16 cellular contexts compared by ENCODE assay signal in genomic region chr5:132493821-132494220, GRCh38. TPM values are rescaled to one million over a fixed set of nuclear protein-coding genes. Genes with fewer than 3 reads are reported as not detected.
A peak's percentile ranks its signal among the peaks of the same experiment; 100 is the strongest.
DNase-seq lines count a peak whose midpoint lies in the region; ATAC-seq and TF ChIP-seq lines count a peak whose summit lies in the region.
"Had no signal": no experiment of that assay in that cellular context is flagged by ENCODE, and none has a peak within 500 bp of the region (broad histone marks: within the 10 kb centered on the region; RNA-seq: fewer than 3 reads in every experiment).

No MANE protein-coding gene starts in this region.

- ATAC-seq in Right ventricle myocardium superior (ENCODE audit: poor library complexity) (no peak), GM18909 (IDR thresholded peaks at IDR 0.05; ENCODE audit: poor library complexity, unreplicated experiment) (no peak)
- ATAC-seq in activated naive CD4-positive, alpha-beta T cell treated with anti-CD3 and anti-CD28 coated beads, Interleukin-2, amount 50 U/mL, for 72 hours = no peak
- no peak for ATAC-seq in naive thymus-derived CD8-positive, alpha-beta T cell
- ATAC-seq: HCT116 had no signal

- POLR2A ChIA-PET in naive thymus-derived CD8-positive, alpha-beta T cell (lab: Charles Lee) = interaction anchor here (1.3 to 6.7 kb wide), 4 partner anchors 37 to 83 kb away, joined by 6 to 80 read pairs (median 39); no protein-coding TSS in a partner anchor
- POLR2A ChIA-PET in GM10248 (lab: Yijun Ruan, JAX) = interaction anchor here (1.2 kb wide), 1 partner anchor 15 kb away, joined by 3 read pairs; no protein-coding TSS in a partner anchor

- peak overlapping the region in 8 of 10 donors; percentile 2 to 97 (median 59) for H3K4me3 Mint-ChIP-seq in naive thymus-derived CD8-positive, alpha-beta T cell

- H3K27me3 ChIP-seq in left ventricle myocardium inferior (ENCODE audit: low read depth) (no peaks in the 10 kb centered on the region), uterus (no peaks in the 10 kb centered on the region)
- H3K27me3 ChIP-seq: BE2C, brain microvascular endothelial cell had no signal

- H3K4me3 ChIP-seq in left ventricle myocardium inferior (no peak overlapping the region), uterus (no peak overlapping the region)

- no peak for DNase-seq in left ventricle myocardium inferior
- DNase-seq in Right ventricle myocardium superior = no peak
- peak in 1 of 2 donors; percentile 23 for DNase-seq in activated naive CD4-positive, alpha-beta T cell treated with anti-CD3 and anti-CD28 coated beads, Interleukin-2, amount 50 U/mL, for 72 hours (ENCODE audit: low spot score in 2 of 2)
- no peak for DNase-seq in naive thymus-derived CD8-positive, alpha-beta T cell
- no peak for DNase-seq in uterus
- no peak for DNase-seq in Ammon's horn (ENCODE audit: low spot score)
- DNase-seq in GM10248 (ENCODE audit: extremely low spot score) = no peak
- DNase-seq: BE2C, brain microvascular endothelial cell, GDM1, NCI-H1417, NCI-H526, occipital lobe had no signal

- H3K36me3 Mint-ChIP-seq in activated naive CD4-positive, alpha-beta T cell treated with anti-CD3 and anti-CD28 coated beads, Interleukin-2, amount 50 U/mL, for 72 hours = peaks cover 13% of the 10 kb centered on the region in 2 donors
- peaks cover 0 to 13% (median 12%) of the 10 kb centered on the region in 3 donors for H3K36me3 Mint-ChIP-seq in naive thymus-derived CD8-positive, alpha-beta T cell

- H3K9me3 ChIP-seq in left ventricle myocardium inferior (replicated peaks) = no peaks in the 10 kb centered on the region
- no peaks in the 10 kb centered on the region for H3K9me3 ChIP-seq in uterus
- H3K9me3 ChIP-seq: BE2C had no signal

- peak overlapping the region; percentile 94 to 96 for H3K27ac Mint-ChIP-seq in activated naive CD4-positive, alpha-beta T cell treated with anti-CD3 and anti-CD28 coated beads, Interleukin-2, amount 50 U/mL, for 72 hours
- peak overlapping the region; percentile 90 to 99 (median 98) for H3K27ac Mint-ChIP-seq in naive thymus-derived CD8-positive, alpha-beta T cell

- H3K27ac ChIP-seq in left ventricle myocardium inferior (replicated peaks) (peak overlapping the region; percentile 99), uterus (peak overlapping the region; percentile 88 to 91)
- H3K27ac ChIP-seq: brain microvascular endothelial cell had no signal

- H3K4me1 ChIP-seq in left ventricle myocardium inferior (peaks cover 76% of the 10 kb centered on the region), uterus (peaks cover 8 to 11% of the 10 kb centered on the region in 2 donors)

- no peaks in the 10 kb centered on the region for H3K27me3 Mint-ChIP-seq in naive thymus-derived CD8-positive, alpha-beta T cell

- TF ChIP-seq CTCF in left ventricle myocardium inferior (IDR thresholded peaks at IDR 0.05; ENCODE audit: borderline replicate concordance) = no peak
- TF ChIP-seq CTCF in uterus (IDR thresholded peaks at IDR 0.05) = no peak
- no peak for TF ChIP-seq CTCF in GM10248 (IDR thresholded peaks at IDR 0.05; ENCODE audit: control extremely low read depth, extremely low read depth, low read depth, missing control alignments)

- H3K4me1 Mint-ChIP-seq in naive thymus-derived CD8-positive, alpha-beta T cell = peaks cover 32 to 63% (median 62%) of the 10 kb centered on the region in 4 donors

- TF ChIP-seq POLR2A in uterus (IDR thresholded peaks at IDR 0.05) = no peak

- CTCF ChIA-PET in GM10248 (lab: Yijun Ruan, JAX) = interaction anchor here (2.7 kb wide), 1 partner anchor 83 kb away, joined by 12 read pairs; no protein-coding TSS in a partner anchor

- peaks cover 3% of the 10 kb centered on the region for H3K36me3 ChIP-seq in left ventricle myocardium inferior
- H3K36me3 ChIP-seq in uterus = no peaks in the 10 kb centered on the region
- H3K36me3 ChIP-seq: BE2C had no signal

- no peaks in the 10 kb centered on the region for H3K9me3 Mint-ChIP-seq in activated naive CD4-positive, alpha-beta T cell treated with anti-CD3 and anti-CD28 coated beads, Interleukin-2, amount 50 U/mL, for 72 hours
- no peaks in the 10 kb centered on the region for H3K9me3 Mint-ChIP-seq in naive thymus-derived CD8-positive, alpha-beta T cell

- intact Hi-C loops in left ventricle myocardium inferior (cut with micrococcal nuclease) (loop anchor here (5.0 kb wide), 1 partner anchor 77 kb away; no protein-coding TSS in a partner anchor), Right ventricle myocardium superior (cut with DNase I) (no loop called here), uterus (cut with DNase I; ENCODE audit: low total_unique reads) (no loop called here)

RNA-seq across cellular contexts. Expression of gene IRF1, which starts 3.2 kb away (rescaled TPM):
- total RNA-seq in left ventricle myocardium inferior (10.9 TPM), Right ventricle myocardium superior (12.5 TPM), uterus (100 to 1,000 TPM in 1 of 4 donors, 10 to 100 TPM in 2, 1 to 10 TPM in 1; 3.8 to 110 (median 25.7) TPM)
- 100 to 1,000 TPM; 107 to 156 TPM for total RNA-seq in activated naive CD4-positive, alpha-beta T cell treated with anti-CD3 and anti-CD28 coated beads, Interleukin-2, amount 50 U/mL, for 72 hours
- total RNA-seq in naive thymus-derived CD8-positive, alpha-beta T cell = 100 to 1,000 TPM; 116 to 127 TPM
- polyA plus RNA-seq in naive thymus-derived CD8-positive, alpha-beta T cell = 100 to 1,000 TPM; 108 to 218 (median 141) TPM

RNA-seq across cellular contexts. Expression of gene IL5, which starts 49.5 kb away (rescaled TPM):
- total RNA-seq in left ventricle myocardium inferior (not detected), Right ventricle myocardium superior (not detected), uterus (not detected)
- total RNA-seq in activated naive CD4-positive, alpha-beta T cell treated with anti-CD3 and anti-CD28 coated beads, Interleukin-2, amount 50 U/mL, for 72 hours = not detected
- total RNA-seq in naive thymus-derived CD8-positive, alpha-beta T cell = not detected
- not detected for polyA plus RNA-seq in naive thymus-derived CD8-positive, alpha-beta T cell
- total RNA-seq: endothelial cell of umbilical vein, occipital lobe had no signal
- polyA plus RNA-seq: endothelial cell of umbilical vein had no signal
